In the genomic region with DNA sequence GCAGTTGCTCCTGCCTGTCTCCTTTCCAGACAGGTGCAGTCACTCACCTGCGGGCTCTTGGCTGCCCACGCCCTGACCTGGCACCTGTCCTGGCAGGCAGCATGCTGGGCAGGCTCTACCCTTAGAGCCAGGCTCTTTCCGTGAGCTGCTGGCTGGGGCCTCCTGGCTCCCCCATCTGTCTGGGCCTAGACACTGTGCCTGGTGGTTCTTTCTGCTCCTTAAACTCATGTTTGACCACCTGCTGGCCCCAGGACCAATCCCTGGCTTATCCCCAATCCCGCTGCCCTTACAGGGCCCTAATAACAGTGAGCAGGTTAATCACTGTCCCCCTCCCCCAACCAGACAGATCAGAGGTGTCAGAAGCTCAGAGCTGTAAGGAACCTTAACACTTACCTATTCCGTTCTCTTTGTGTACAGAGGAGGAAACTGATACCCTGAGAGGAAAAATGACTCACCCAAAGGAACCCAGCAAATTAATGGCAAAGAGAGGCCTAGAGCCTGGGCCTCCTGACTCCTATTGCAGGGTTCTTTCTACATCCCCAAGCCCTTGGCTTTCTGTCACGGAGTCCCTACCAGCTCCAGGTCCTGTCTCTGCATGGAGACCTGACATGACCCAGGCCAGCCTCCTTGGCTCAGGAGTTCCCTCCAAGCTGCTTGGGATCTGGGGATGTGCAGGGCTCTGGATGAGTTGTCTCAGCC, we compare ENCODE assay signal across 11 cellular contexts. TPM values are rescaled to one million over a fixed set of nuclear protein-coding genes. Genes with fewer than 3 reads are reported as not detected.
DNase-seq lines count a peak whose midpoint lies in the region; ATAC-seq and TF ChIP-seq lines count a peak whose summit lies in the region.
"Had no signal": no experiment of that assay in that cellular context is flagged by ENCODE, and none has a peak within 500 bp of the region (broad histone marks: within the 10 kb centered on the region; RNA-seq: fewer than 3 reads in every experiment).

No MANE protein-coding gene starts in this region.

- no peak for TF ChIP-seq CTCF in WTC11 (IDR thresholded peaks at IDR 0.05)

- CTCF ChIA-PET in activated CD8-positive, alpha-beta T cell treated with anti-CD3 and anti-CD28 coated beads, Interleukin-2, amount 10 ng/mL, durations not matched to agents 7 days and 5 days (lab: Charles Lee), result interaction anchor here (0.7 to 11.9 kb wide), 8 partner anchors 18 to 135 kb away, joined by 3 to 158 read pairs (median 5); partner anchors contain the start of gene CDKN1A
- CTCF ChIA-PET in WTC11 (lab: Charles Lee), result interaction anchor here (1.2 to 4.6 kb wide), 3 partner anchors 14 to 113 kb away, joined by 3 to 35 read pairs (median 3); no protein-coding TSS in a partner anchor

- H3K27ac Mint-ChIP-seq in activated CD8-positive, alpha-beta T cell treated with anti-CD3 and anti-CD28 coated beads, Interleukin-2, amount 10 ng/mL, durations not matched to agents 7 days and 5 days, result peak overlapping the region; percentile 83
- peak overlapping the region; percentile 48 to 99 (median 88) for H3K27ac Mint-ChIP-seq in naive B cell
- H3K27ac Mint-ChIP-seq in WTC11, result no peak overlapping the region

- no peaks in the 10 kb centered on the region for H3K27me3 Mint-ChIP-seq in activated CD8-positive, alpha-beta T cell treated with anti-CD3 and anti-CD28 coated beads, Interleukin-2, amount 10 ng/mL, durations not matched to agents 7 days and 5 days (ENCODE audit: low read depth)
- H3K27me3 Mint-ChIP-seq in naive B cell (no peaks in the 10 kb centered on the region), WTC11 (ENCODE audit: low read depth) (no peaks in the 10 kb centered on the region; the same call in 1 of the 2 replicates)

- peak; percentile 21 for ATAC-seq in activated CD8-positive, alpha-beta T cell treated with anti-CD3 and anti-CD28 coated beads, Interleukin-2, amount 10 ng/mL, durations not matched to agents 7 days and 5 days
- ATAC-seq in naive B cell (ENCODE audit: low read depth in 2 of 2), result no peak
- no peak for ATAC-seq in WTC11
- ATAC-seq in HG02763 (IDR thresholded peaks at IDR 0.05; ENCODE audit: unreplicated experiment), result no peak

- peaks cover 9% of the 10 kb centered on the region for H3K9me3 Mint-ChIP-seq in activated CD8-positive, alpha-beta T cell treated with anti-CD3 and anti-CD28 coated beads, Interleukin-2, amount 10 ng/mL, durations not matched to agents 7 days and 5 days (ENCODE audit: insufficient read depth)
- H3K9me3 Mint-ChIP-seq in naive B cell (peaks cover 0 to 6% (median 3%) of the 10 kb centered on the region in 7 donors), WTC11 (peaks cover 21% of the 10 kb centered on the region)

- peaks cover 57% of the 10 kb centered on the region for H3K4me1 Mint-ChIP-seq in activated CD8-positive, alpha-beta T cell treated with anti-CD3 and anti-CD28 coated beads, Interleukin-2, amount 10 ng/mL, durations not matched to agents 7 days and 5 days (ENCODE audit: low read depth)
- peaks cover 69 to 89% (median 82%) of the 10 kb centered on the region in 3 donors for H3K4me1 Mint-ChIP-seq in naive B cell
- no peaks in the 10 kb centered on the region for H3K4me1 Mint-ChIP-seq in WTC11

- POLR2A ChIA-PET in activated CD8-positive, alpha-beta T cell treated with anti-CD3 and anti-CD28 coated beads, Interleukin-2, amount 10 ng/mL, durations not matched to agents 7 days and 5 days (lab: Charles Lee), result no interaction called here
- POLR2A ChIA-PET in WTC11 (lab: Charles Lee), result no interaction called here

- no peak overlapping the region for H3K4me3 Mint-ChIP-seq in activated CD8-positive, alpha-beta T cell treated with anti-CD3 and anti-CD28 coated beads, Interleukin-2, amount 10 ng/mL, durations not matched to agents 7 days and 5 days
- H3K4me3 Mint-ChIP-seq in naive B cell (peak overlapping the region; percentile 22 to 93 (median 87)), WTC11 (no peak overlapping the region)

- peaks cover 5% of the 10 kb centered on the region for H3K36me3 Mint-ChIP-seq in activated CD8-positive, alpha-beta T cell treated with anti-CD3 and anti-CD28 coated beads, Interleukin-2, amount 10 ng/mL, durations not matched to agents 7 days and 5 days (ENCODE audit: low read depth)
- H3K36me3 Mint-ChIP-seq in naive B cell, result peaks cover 9 to 40% of the 10 kb centered on the region in 2 donors
- H3K36me3 Mint-ChIP-seq in WTC11, result 0 out of 2 replicates have a peak, but pooled peaks cover 3% of the 10 kb centered on the region

- DNase-seq in NCI-H1417 (lab: John Stamatoyannopoulos, UW) (peak in 2 of 3 experiments; percentile 35 to 65), NCI-H1417 treated with DMSO at 0.1 percent for 48 hours (lab: John Stamatoyannopoulos, UW) (no peak), MV-4-11 (lab: John Stamatoyannopoulos, UW) (peak; percentile 36), naive B cell (no peak), WTC11 (ENCODE audit: low spot score) (no peak), RKO (ENCODE audit: low spot score) (no peak)
- DNase-seq in activated CD8-positive, alpha-beta T cell treated with anti-CD3 and anti-CD28 coated beads, Interleukin-2, amount 10 ng/mL, durations not matched to agents 7 days and 5 days, result peak; percentile 32
- DNase-seq: 8988T, T1000 had no signal

TF ChIP-seq in WTC11, 78 proteins besides CTCF, POLR2A, EP300 and RAD21:
- no peak for TF ChIP-seq ZNF219 (CRISPR knock-in tag; IDR thresholded peaks at IDR 0.05; ENCODE audit: borderline replicate concordance)

RNA-seq across cellular contexts. Expression of gene RAB44, which starts 54.7 kb away (rescaled TPM):
- total RNA-seq in activated CD8-positive, alpha-beta T cell treated with anti-CD3 and anti-CD28 coated beads, Interleukin-2, amount 10 ng/mL, durations not matched to agents 7 days and 5 days, result not detected
- polyA plus RNA-seq in naive B cell (ENCODE audit: low read depth in 6 of 6), result not detected
- 0.07 to 0.11 TPM in 2 of 3 replicates, not detected in the other for total RNA-seq in WTC11 (2021)
- total RNA-seq: cardiac muscle cell had no signal
- polyA plus RNA-seq: cardiac muscle cell had no signal

Comparison
In these comparisons a context has a peak if more than half of its experiments do, and no peak if none do; other contexts are left out.
1. DNase-seq: peak in NCI-H1417 (2 of 3), MV-4-11 (single experiment) and activated CD8-positive, alpha-beta T cell treated with anti-CD3 and anti-CD28 coated beads, Interleukin-2, amount 10 ng/mL, durations not matched to agents 7 days and 5 days (single experiment); none in NCI-H1417 treated with DMSO at 0.1 percent for 48 hours (single experiment), naive B cell (single experiment), WTC11 (single experiment) and RKO (single experiment).
2. H3K4me3 Mint-ChIP-seq: peak in naive B cell (8 of 8); none in activated CD8-positive, alpha-beta T cell treated with anti-CD3 and anti-CD28 coated beads, Interleukin-2, amount 10 ng/mL, durations not matched to agents 7 days and 5 days (single experiment) and WTC11 (single experiment).